14 cellular contexts compared by ENCODE assay signal in genomic region chr21:15422761-15423160, GRCh38.
DNase-seq lines count a peak whose midpoint lies in the region; FAIRE-seq and TF ChIP-seq lines count a peak whose summit lies in the region.
"Had no signal": no experiment of that assay in that cellular context is flagged by ENCODE, and none has a peak within 500 bp of the region (broad histone marks: within the 10 kb centered on the region; RNA-seq: fewer than 3 reads in every experiment).

No MANE protein-coding gene starts in this region.

- peak overlapping the region; percentile 51 for H3K4me3 Mint-ChIP-seq in astrocyte (ENCODE audit: unreplicated experiment)
- no peak overlapping the region for H3K4me3 Mint-ChIP-seq in immature natural killer cell

- no peaks in the 10 kb centered on the region for H3K79me2 ChIP-seq in astrocyte (ENCODE audit: insufficient read depth, low read length)

- H3K36me3 Mint-ChIP-seq in astrocyte (ENCODE audit: low read depth, unreplicated experiment) (no peaks in the 10 kb centered on the region), immature natural killer cell (no peaks in the 10 kb centered on the region)

- peak overlapping the region; percentile 37 for H2AFZ ChIP-seq in astrocyte (ENCODE audit: low read depth, low read length)

- H3K9ac ChIP-seq in astrocyte (ENCODE audit: low read length): no peak overlapping the region

- DNase-seq in AG10803 (ENCODE audit: low read depth): peak; percentile 21
- DNase-seq in HCEC 1CT: peak; percentile 4
- peak; percentile 98 for DNase-seq in astrocyte (ENCODE audit: low read depth)
- peak; percentile 72 for DNase-seq in kidney tubule cell (ENCODE audit: low spot score)
- no peak for DNase-seq in activated CD8-positive, alpha-beta memory T cell treated with anti-CD3 and anti-CD28 coated beads, Interleukin-2, amount 50 U/mL, for 4 hours
- no peak for DNase-seq in NCI-H187 treated with DMSO at 0.1 percent for 48 hours (lab: John Stamatoyannopoulos, UW)
- DNase-seq in H7: no peak
- no peak for DNase-seq in immature natural killer cell
- DNase-seq: activated CD4-positive, alpha-beta T cell treated with anti-CD3 and anti-CD28 coated beads for 48 hours; body of pancreas; C1 segment of cervical spinal cord; NCI-H510A treated with DMSO at 0.1 percent for 48 hours had no signal

- no peaks in the 10 kb centered on the region for H3K27me3 Mint-ChIP-seq in astrocyte (ENCODE audit: low read depth, unreplicated experiment)
- peaks cover 0 to 2% (median 2%) of the 10 kb centered on the region in 3 donors for H3K27me3 Mint-ChIP-seq in immature natural killer cell (ENCODE audit: low read depth in 3 of 3)

- H3K4me3 ChIP-seq in AG10803 (ENCODE audit: low read length) (no peak overlapping the region), astrocyte (ENCODE audit: insufficient read depth, low read depth, low read length) (peak overlapping the region; percentile 0), H7 (ENCODE audit: insufficient read depth, low read depth, low read length) (no peak overlapping the region)
- H3K4me3 ChIP-seq: body of pancreas had no signal

- H3K27ac ChIP-seq in astrocyte (ENCODE audit: low read depth, low read length): peak overlapping the region; percentile 82
- H3K27ac ChIP-seq: body of pancreas had no signal

- H3K9me3 ChIP-seq in astrocyte (ENCODE audit: insufficient read depth, low read depth, low read length): no peaks in the 10 kb centered on the region
- H3K9me3 ChIP-seq: body of pancreas had no signal

- H3K4me2 ChIP-seq in astrocyte (ENCODE audit: low read length): peak overlapping the region; percentile 68

- H3K4me1 Mint-ChIP-seq in astrocyte (ENCODE audit: low read depth, unreplicated experiment) (peaks cover 31% of the 10 kb centered on the region), immature natural killer cell (no peaks in the 10 kb centered on the region)

- no peaks in the 10 kb centered on the region for H4K20me1 ChIP-seq in astrocyte (ENCODE audit: insufficient read depth, low read length)

- H3K27ac Mint-ChIP-seq in astrocyte (ENCODE audit: unreplicated experiment): peak overlapping the region; percentile 78
- no peak overlapping the region for H3K27ac Mint-ChIP-seq in immature natural killer cell

- peak; percentile 26 for FAIRE-seq in astrocyte (lab: Jason Lieb, UNC)
- FAIRE-seq: endothelial cell of umbilical vein, islet of Langerhans had no signal

- H3K27me3 ChIP-seq in astrocyte (ENCODE audit: insufficient read depth, low read length) (no peaks in the 10 kb centered on the region), H7 (ENCODE audit: control insufficient read depth, insufficient read depth, low read length) (no peaks in the 10 kb centered on the region)
- H3K27me3 ChIP-seq: body of pancreas had no signal

- H3K9me3 Mint-ChIP-seq in astrocyte (ENCODE audit: unreplicated experiment): no peaks in the 10 kb centered on the region
- H3K9me3 Mint-ChIP-seq in immature natural killer cell: peaks cover 0 to 2% (median 0%) of the 10 kb centered on the region in 6 donors

- H3K4me1 ChIP-seq in astrocyte (ENCODE audit: insufficient read depth, low read length): peaks cover 19% of the 10 kb centered on the region
- H3K4me1 ChIP-seq: body of pancreas had no signal

- H3K36me3 ChIP-seq in astrocyte (ENCODE audit: insufficient read depth, low read length): no peaks in the 10 kb centered on the region
- no peaks in the 10 kb centered on the region for H3K36me3 ChIP-seq in H7 (replicated peaks; ENCODE audit: control insufficient read depth, insufficient read depth, low read length)

- TF ChIP-seq CTCF in AG10803 (conservative IDR thresholded peaks at IDR 0.05; ENCODE audit: low read length): no peak
- TF ChIP-seq CTCF in astrocyte (IDR thresholded peaks at IDR 0.05; ENCODE audit: insufficient read depth, low read depth, low read length): no peak

Comparison
In these comparisons a context has a peak if more than half of its experiments do, and no peak if none do; other contexts are left out.
1. DNase-seq: peak in AG10803 (single experiment), HCEC 1CT (single experiment), astrocyte (single experiment) and kidney tubule cell (single experiment); none in activated CD8-positive, alpha-beta memory T cell treated with anti-CD3 and anti-CD28 coated beads, Interleukin-2, amount 50 U/mL, for 4 hours (single experiment), NCI-H187 treated with DMSO at 0.1 percent for 48 hours (single experiment), H7 (single experiment) and immature natural killer cell (0 of 3).